In genomic region chr16:69150146-69150865, GRCh38 we compare ENCODE assay signal across 8 cellular contexts. TPM values are rescaled to one million over a fixed set of nuclear protein-coding genes. Genes with fewer than 3 reads are reported as not detected.
A peak's percentile ranks its signal among the peaks of the same experiment; 100 is the strongest.
DNase-seq lines count a peak whose midpoint lies in the region; ATAC-seq and TF ChIP-seq lines count a peak whose summit lies in the region.

No MANE protein-coding gene starts in this region.

- no peak overlapping the region for H3K27ac Mint-ChIP-seq in stimulated activated memory B cell treated with anti-CD40 and anti-IgM and Interleukin-4, amounts not matched to agents 10 μg/mL and 1 μg/mL and 100 μg/mL, for 72 hours

- TF ChIP-seq CTCF in choroid plexus epithelial cell (conservative IDR thresholded peaks at IDR 0.05; ENCODE audit: low read depth, low read length), result peak; percentile 79

- intact Hi-C loops in left colon (cut with DNase I, micrococcal nuclease), result loop anchor here in 1 of 2 donors (2.0 kb wide), 1 partner anchor 136 kb away; no protein-coding TSS in a partner anchor

- ATAC-seq in left colon (peak; percentile 89), GM19023 (IDR thresholded peaks at IDR 0.05; ENCODE audit: unreplicated experiment) (no peak)
- peak; percentile 64 for ATAC-seq in stimulated activated memory B cell treated with anti-CD40 and anti-IgM and Interleukin-4, amounts not matched to agents 10 μg/mL and 1 μg/mL and 100 μg/mL, for 72 hours

- no peaks in the 10 kb centered on the region for H3K27me3 Mint-ChIP-seq in stimulated activated memory B cell treated with anti-CD40 and anti-IgM and Interleukin-4, amounts not matched to agents 10 μg/mL and 1 μg/mL and 100 μg/mL, for 72 hours

- no peaks in the 10 kb centered on the region for H3K4me1 Mint-ChIP-seq in stimulated activated memory B cell treated with anti-CD40 and anti-IgM and Interleukin-4, amounts not matched to agents 10 μg/mL and 1 μg/mL and 100 μg/mL, for 72 hours

- no peak overlapping the region for H3K4me3 Mint-ChIP-seq in stimulated activated memory B cell treated with anti-CD40 and anti-IgM and Interleukin-4, amounts not matched to agents 10 μg/mL and 1 μg/mL and 100 μg/mL, for 72 hours

- H3K4me3 ChIP-seq in choroid plexus epithelial cell (ENCODE audit: low read depth, low read length), result no peak overlapping the region

- DNase-seq in activated gamma-delta T cell treated with Interleukin-2 at 50 U/mL for 16 hours (peak; percentile 59), activated gamma-delta T cell (lab: John Stamatoyannopoulos, UW) (no peak), NCI-H1105 treated with DMSO at 0.1 percent for 48 hours (lab: John Stamatoyannopoulos, UW) (peak; percentile 63), T-helper 1 cell (peak in 4 of 5 donors; percentile 15 to 61 (median 43)), choroid plexus epithelial cell (ENCODE audit: low read depth) (peak; percentile 92), left colon (peak in 1 of 2 donors; percentile 50)

- peaks cover 58% of the 10 kb centered on the region for H3K36me3 Mint-ChIP-seq in stimulated activated memory B cell treated with anti-CD40 and anti-IgM and Interleukin-4, amounts not matched to agents 10 μg/mL and 1 μg/mL and 100 μg/mL, for 72 hours

- H3K9me3 Mint-ChIP-seq in stimulated activated memory B cell treated with anti-CD40 and anti-IgM and Interleukin-4, amounts not matched to agents 10 μg/mL and 1 μg/mL and 100 μg/mL, for 72 hours, result no peaks in the 10 kb centered on the region

RNA-seq across cellular contexts. Expression of gene UTP4, which starts 17.9 kb away (rescaled TPM):
- 10 to 100 TPM; 20.8 to 22.9 TPM for total RNA-seq in left colon

RNA-seq across cellular contexts. Expression of gene CHTF8, which starts 17.9 kb away (rescaled TPM):
- 10 to 100 TPM; 84.4 to 90.3 TPM for total RNA-seq in left colon

RNA-seq across cellular contexts. Expression of gene SNTB2, which starts 36.7 kb away (rescaled TPM):
- total RNA-seq in left colon, result 10 to 100 TPM; 32.0 to 33.8 TPM

RNA-seq across cellular contexts. Expression of gene HAS3, which starts 44.9 kb away (rescaled TPM):
- total RNA-seq in left colon, result 10 to 100 TPM in 1 of 2 donors, 1 to 10 TPM in 1; 2.8 to 21.1 TPM
